ENCODE assay signal across 6 cellular contexts in the genomic region with DNA sequence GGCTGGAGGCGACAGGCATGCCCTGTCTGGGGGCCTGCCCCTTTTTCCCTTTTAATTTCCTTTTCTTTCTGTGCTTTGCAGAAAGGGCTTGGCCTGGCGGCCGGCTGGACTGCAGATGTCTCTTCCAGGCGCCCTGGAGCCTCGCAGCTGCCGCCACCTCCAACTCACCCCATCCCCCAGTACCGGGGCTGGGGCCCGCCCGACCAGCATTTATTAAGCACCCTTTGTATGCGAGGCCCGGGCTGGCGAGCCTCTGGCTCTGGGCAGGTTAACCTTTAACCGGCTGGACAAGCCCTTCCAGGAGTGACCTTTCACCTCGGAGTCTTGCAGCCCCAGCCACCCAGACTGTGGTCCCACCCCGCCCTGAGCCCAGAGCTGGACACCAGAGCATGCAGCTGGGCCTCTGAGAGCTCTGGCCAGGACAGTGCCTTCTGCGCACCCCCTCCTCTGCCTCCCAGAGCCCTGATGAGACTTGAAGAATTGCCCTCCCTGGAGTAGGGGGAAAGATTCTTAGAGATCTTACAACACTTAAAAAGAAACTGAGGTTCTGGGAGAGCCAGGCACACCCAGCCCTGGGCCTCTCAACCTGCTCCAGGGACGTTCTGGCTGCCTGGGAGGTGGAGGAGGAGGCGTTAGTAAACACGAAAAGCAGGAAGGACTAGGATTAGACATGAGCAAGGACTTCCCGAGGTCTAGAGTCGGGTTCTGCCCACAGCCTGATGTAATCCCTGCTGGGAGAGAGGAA. TPM values are rescaled to one million over a fixed set of nuclear protein-coding genes. Genes with fewer than 3 reads are reported as not detected.
DNase-seq lines count a peak whose midpoint lies in the region; ATAC-seq and TF ChIP-seq lines count a peak whose summit lies in the region.

No MANE protein-coding gene starts in this region.

- peaks cover 23% of the 10 kb centered on the region for H3K4me1 Mint-ChIP-seq in Caco-2 (ENCODE audit: low read depth, unreplicated experiment)

- CTCF ChIA-PET in Caco-2 (lab: Charles Lee), result interaction anchor here (0.5 to 1.0 kb wide), 6 partner anchors 8 to 220 kb away, joined by 3 to 4 read pairs (median 3); a partner anchor contains a TSS
- CTCF ChIA-PET in OCI-LY7 (lab: Charles Lee; ENCODE audit: unreplicated experiment), result no interaction called here

- H3K27me3 Mint-ChIP-seq in Caco-2 (ENCODE audit: insufficient read depth, unreplicated experiment), result no peaks in the 10 kb centered on the region

- H3K4me3 ChIP-seq in Caco-2 (ENCODE audit: low read depth, low read length) (peak overlapping the region; percentile 31), OCI-LY7 (ENCODE audit: low read depth, low read length, poor library complexity, severe bottlenecking) (peak overlapping the region; percentile 73), cardiac muscle cell (peak overlapping the region; percentile 39), thoracic aorta (peak overlapping the region; percentile 86)

- peaks cover 49% of the 10 kb centered on the region for H3K4me1 ChIP-seq in Caco-2
- peaks cover 37% of the 10 kb centered on the region for H3K4me1 ChIP-seq in OCI-LY7 (ENCODE audit: insufficient read depth, low read length, poor library complexity, severe bottlenecking)
- peaks cover 26% of the 10 kb centered on the region for H3K4me1 ChIP-seq in cardiac muscle cell (ENCODE audit: low read depth)
- peaks cover 11 to 31% of the 10 kb centered on the region in 2 donors for H3K4me1 ChIP-seq in thoracic aorta (ENCODE audit: control insufficient read depth in 1 of 2, low read depth in 2 of 2)

- BruUV-seq in Caco-2 (replicated peaks; lab: Mats Ljungman, UMichigan) (no TSS peak), OCI-LY7 (replicated peaks; lab: Mats Ljungman, UMichigan) (no TSS peak)

- H3K4me2 ChIP-seq in OCI-LY7 (ENCODE audit: low read length), result peak overlapping the region; percentile 95

- H3K36me3 ChIP-seq in Caco-2 (ENCODE audit: control insufficient read depth, insufficient read depth, low read length), result no peaks in the 10 kb centered on the region
- H3K36me3 ChIP-seq in OCI-LY7 (ENCODE audit: insufficient read depth, low read length), result no peaks in the 10 kb centered on the region
- no peaks in the 10 kb centered on the region for H3K36me3 ChIP-seq in cardiac muscle cell
- no peaks in the 10 kb centered on the region for H3K36me3 ChIP-seq in thoracic aorta

- intact Hi-C loops in Caco-2 (cut with micrococcal nuclease; ENCODE audit: unreplicated experiment) (loop anchor here (1.0 to 5.0 kb wide), 3 partner anchors 14 to 35 kb away; a partner anchor contains a TSS), OCI-LY7 (cut with micrococcal nuclease; ENCODE audit: unreplicated experiment) (loop anchor here (10.0 kb wide), 1 partner anchor 352 kb away; no protein-coding TSS in a partner anchor)

- no peak for TF ChIP-seq CTCF in Caco-2 (IDR thresholded peaks at IDR 0.05; ENCODE audit: insufficient read depth in 1 of 2, low read depth in 1 of 2, low read length in 1 of 2, severe bottlenecking in 1 of 2, unreplicated experiment in 1 of 2)
- no peak for TF ChIP-seq CTCF in OCI-LY7 (conservative IDR thresholded peaks at IDR 0.05; ENCODE audit: low read length)
- no peak for TF ChIP-seq CTCF in cardiac muscle cell (IDR thresholded peaks at IDR 0.05; ENCODE audit: low read depth, low read length)
- TF ChIP-seq CTCF in thoracic aorta (IDR thresholded peaks at IDR 0.05), result no peak

- H3K27me3 ChIP-seq in Caco-2 (replicated peaks; ENCODE audit: control insufficient read depth, insufficient read depth, low read length), result no peaks in the 10 kb centered on the region
- H3K27me3 ChIP-seq in cardiac muscle cell, result no peaks in the 10 kb centered on the region
- H3K27me3 ChIP-seq in thoracic aorta (replicated peaks; ENCODE audit: insufficient read depth), result no peaks in the 10 kb centered on the region

- H3K27ac Mint-ChIP-seq in Caco-2 (ENCODE audit: unreplicated experiment), result peak overlapping the region; percentile 92

- no peaks in the 10 kb centered on the region for H3K9me3 ChIP-seq in Caco-2
- H3K9me3 ChIP-seq in OCI-LY7 (ENCODE audit: low read length), result no peaks in the 10 kb centered on the region
- no peaks in the 10 kb centered on the region for H3K9me3 ChIP-seq in cardiac muscle cell (ENCODE audit: low read depth)
- H3K9me3 ChIP-seq in thoracic aorta, result no peaks in the 10 kb centered on the region

- POLR2A ChIA-PET in Caco-2 (lab: Charles Lee) (interaction anchor here (0.6 to 1.9 kb wide), 4 partner anchors 20 to 58 kb away, joined by 3 to 15 read pairs (median 6); a partner anchor contains a TSS), OCI-LY7 (lab: Charles Lee) (interaction anchor here (0.5 kb wide), 1 partner anchor 444 kb away, joined by 5 read pairs; no protein-coding TSS in a partner anchor)

- H4K20me1 ChIP-seq in OCI-LY7 (ENCODE audit: insufficient read depth, low read length), result no peaks in the 10 kb centered on the region

- no peak for ATAC-seq in thoracic aorta (ENCODE audit: insufficient number of reproducible peaks, low FRiP score, low read depth)

- H3K9me3 Mint-ChIP-seq in Caco-2 (ENCODE audit: unreplicated experiment), result no peaks in the 10 kb centered on the region

- no peaks in the 10 kb centered on the region for H3K9me2 ChIP-seq in OCI-LY7 (ENCODE audit: insufficient read depth, low read length)

- H3K27ac ChIP-seq in OCI-LY7 (ENCODE audit: low read depth, low read length, poor library complexity, severe bottlenecking), result peak overlapping the region; percentile 69
- peak overlapping the region; percentile 88 for H3K27ac ChIP-seq in cardiac muscle cell
- H3K27ac ChIP-seq in thoracic aorta, result peak overlapping the region; percentile 65 to 76

- peak overlapping the region; percentile 94 for H3K4me3 Mint-ChIP-seq in Caco-2 (ENCODE audit: unreplicated experiment)

- peaks cover 41% of the 10 kb centered on the region for H3K36me3 Mint-ChIP-seq in Caco-2 (ENCODE audit: insufficient read depth, unreplicated experiment)

- peak overlapping the region; percentile 84; the same call in 1 of the 2 replicates for H2AFZ ChIP-seq in OCI-LY7 (ENCODE audit: low read length)

- DNase-seq in Caco-2, result peak; percentile 91 to 94
- DNase-seq in OCI-LY7 (ENCODE audit: low spot score), result no peak
- DNase-seq in cardiac muscle cell (ENCODE audit: low read depth in 1 of 2, low spot score in 1 of 2), result peak in 1 of 2 donors; percentile 29
- no peak for DNase-seq in thoracic aorta (ENCODE audit: low spot score)
- DNase-seq in HPDE6-E6E7 (ENCODE audit: extremely low spot score), result no peak
- no peak for DNase-seq in activated CD4-positive, alpha-beta T cell treated with anti-CD3 and anti-CD28 coated beads, Interleukin-2, amount 50 U/mL, for 4 hours

- H3K79me2 ChIP-seq in OCI-LY7 (ENCODE audit: insufficient read depth, low read depth, low read length), result peaks cover 23% of the 10 kb centered on the region; the same call in 1 of the 2 replicates

RNA-seq across cellular contexts. Expression of a gene that starts 1.1 kb away (rescaled TPM):
- total RNA-seq in Caco-2 (2022) (94.4 and 96.5 TPM in 2 replicates), OCI-LY7 (2022) (30.0 and 33.1 TPM in 2 replicates), cardiac muscle cell (147 and 173 TPM in 2 replicates), thoracic aorta (10 to 100 TPM; 42.0 to 68.1 TPM)
- 31.0 and 39.2 TPM in 2 replicates for total RNA-seq in OCI-LY7 (2014; rRNA removed; shearing (Covaris generic))
- polyA plus RNA-seq in cardiac muscle cell, result 124 and 141 TPM in 2 replicates

RNA-seq across cellular contexts. Expression of a gene that starts 17.7 kb away (rescaled TPM):
- not detected in 2 replicates for total RNA-seq in Caco-2 (2022)
- 2.4 and 3.1 TPM in 2 replicates for total RNA-seq in OCI-LY7 (2014; rRNA removed; shearing (Covaris generic))
- 6.5 and 7.6 TPM in 2 replicates for total RNA-seq in OCI-LY7 (2022)
- total RNA-seq in cardiac muscle cell, result 0.07 and 0.39 TPM in 2 replicates
- 0.56 and 2.2 TPM in 2 replicates for polyA plus RNA-seq in cardiac muscle cell
- total RNA-seq in thoracic aorta, result 1 to 10 TPM; 3.5 to 4.0 TPM

RNA-seq across cellular contexts. Expression of a gene that starts 20.4 kb away (rescaled TPM):
- total RNA-seq in Caco-2 (2022) (91.7 and 98.8 TPM in 2 replicates), OCI-LY7 (2022) (107 and 118 TPM in 2 replicates), cardiac muscle cell (115 and 141 TPM in 2 replicates), thoracic aorta (10 to 100 TPM; 55.2 to 87.2 TPM)
- total RNA-seq in OCI-LY7 (2014; rRNA removed; shearing (Covaris generic)), result 79.0 and 79.7 TPM in 2 replicates
- polyA plus RNA-seq in cardiac muscle cell, result 136 and 140 TPM in 2 replicates

RNA-seq across cellular contexts. Expression of a gene that starts 20.8 kb away (rescaled TPM):
- 14.9 and 20.3 TPM in 2 replicates for total RNA-seq in Caco-2 (2022)
- total RNA-seq in OCI-LY7 (2014; rRNA removed; shearing (Covaris generic)), result 5.9 and 10.2 TPM in 2 replicates
- 29.5 and 38.8 TPM in 2 replicates for total RNA-seq in OCI-LY7 (2022)
- 9.3 and 14.5 TPM in 2 replicates for total RNA-seq in cardiac muscle cell
- polyA plus RNA-seq in cardiac muscle cell, result 31.3 and 42.5 TPM in 2 replicates
- 10 to 100 TPM; 12.4 to 13.3 TPM for total RNA-seq in thoracic aorta

RNA-seq across cellular contexts. Expression of a gene that starts 31.7 kb away (rescaled TPM):
- 20.2 and 20.7 TPM in 2 replicates for total RNA-seq in Caco-2 (2022)
- 31.2 TPM in 2 replicates for total RNA-seq in OCI-LY7 (2014; rRNA removed; shearing (Covaris generic))
- total RNA-seq in OCI-LY7 (2022), result 25.4 and 28.6 TPM in 2 replicates
- 24.3 and 38.1 TPM in 2 replicates for total RNA-seq in cardiac muscle cell
- polyA plus RNA-seq in cardiac muscle cell, result 28.5 and 47.8 TPM in 2 replicates
- total RNA-seq in thoracic aorta, result 10 to 100 TPM; 11.5 to 13.7 TPM

Comparison
In these comparisons a context has a peak if more than half of its experiments do, and no peak if none do; other contexts are left out.
1. DNase-seq: peak in Caco-2 (2 of 2); none in OCI-LY7 (single experiment), thoracic aorta (single experiment), HPDE6-E6E7 (single experiment) and activated CD4-positive, alpha-beta T cell treated with anti-CD3 and anti-CD28 coated beads, Interleukin-2, amount 50 U/mL, for 4 hours (0 of 2).
2. H3K4me3 ChIP-seq: peak in every context shown above with its lines; median percentile 86 in thoracic aorta; 73 in OCI-LY7; 39 in cardiac muscle cell; 31 in Caco-2.
3. Peak in every context shown above with its lines, with median percentiles within 50 percentile points of each other: H3K27ac ChIP-seq.